ENCODE assay signal across 40 cellular contexts in the genomic region with DNA sequence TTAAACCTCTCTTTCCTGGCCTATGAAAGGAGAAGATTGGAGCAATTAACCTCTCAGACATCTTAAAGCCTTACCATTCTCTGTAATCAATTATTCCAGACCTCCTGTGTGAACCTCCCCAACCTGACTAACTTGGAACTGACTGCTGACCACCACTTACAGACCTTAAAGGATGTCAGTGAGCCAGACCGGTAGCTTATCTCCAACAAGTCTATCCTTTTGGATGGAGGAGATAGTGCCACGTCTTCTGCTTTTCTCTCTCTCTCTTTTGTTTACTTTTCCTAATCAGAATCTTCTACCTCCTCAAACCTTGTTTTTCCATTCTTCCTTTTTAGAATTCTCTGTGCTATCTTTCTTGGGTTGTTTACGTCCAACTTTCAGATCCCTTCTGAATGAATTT. TPM values are rescaled to one million over a fixed set of nuclear protein-coding genes. Genes with fewer than 3 reads are reported as not detected.
"Had no signal": no experiment of that assay in that cellular context is flagged by ENCODE, and none has a peak within 500 bp of the region (broad histone marks: within the 10 kb centered on the region; RNA-seq: fewer than 3 reads in every experiment).

No MANE protein-coding gene starts in this region.

- H3K27ac ChIP-seq: ascending aorta, breast epithelium, cardiac muscle cell, colonic mucosa, epithelial cell of prostate, esophagus squamous epithelium, gastroesophageal sphincter, heart right ventricle, hepatocyte, WERI-Rb-1 had no signal

- H3K36me3 ChIP-seq: ascending aorta, breast epithelium, cardiac muscle cell, colonic mucosa, esophagus squamous epithelium, gastroesophageal sphincter, heart right ventricle, WERI-Rb-1 had no signal

- H3K4me1 ChIP-seq: ascending aorta, breast epithelium, colonic mucosa, esophagus squamous epithelium had no signal

- H3K4me1 Mint-ChIP-seq: activated B cell treated with CpG ODN at 0.5 μM for 24 hours; activated CD8-positive, alpha-beta memory T cell treated with anti-CD3 and anti-CD28 coated beads, Interleukin-2, amount 10 ng/mL, durations not matched to agents 7 days and 5 days; activated naive CD4-positive, alpha-beta T cell treated with anti-CD3 and anti-CD28 coated beads, Interleukin-2, amount 10 ng/mL, durations not matched to agents 7 days and 5 days had no signal

- H3K4me2 ChIP-seq: hepatocyte had no signal

- H3K36me3 Mint-ChIP-seq: activated CD8-positive, alpha-beta memory T cell treated with anti-CD3 and anti-CD28 coated beads, Interleukin-2, amount 10 ng/mL, durations not matched to agents 7 days and 5 days; activated naive CD4-positive, alpha-beta T cell treated with anti-CD3 and anti-CD28 coated beads, Interleukin-2, amount 10 ng/mL, durations not matched to agents 7 days and 5 days; activated naive CD4-positive, alpha-beta T cell treated with anti-CD3 and anti-CD28 coated beads, Interleukin-2, amount 50 U/mL, for 72 hours; activated naive CD8-positive, alpha-beta T cell treated with anti-CD3 and anti-CD28 coated beads, Interleukin-2, amount 10 ng/mL, durations not matched to agents 7 days and 5 days; brain had no signal

- H2AFZ ChIP-seq: hepatocyte had no signal

- H3K4me3 Mint-ChIP-seq: activated B cell treated with CpG ODN at 0.5 μM for 24 hours; activated CD8-positive, alpha-beta memory T cell treated with anti-CD3 and anti-CD28 coated beads, Interleukin-2, amount 10 ng/mL, durations not matched to agents 7 days and 5 days; activated CD8-positive, alpha-beta T cell treated with anti-CD3 and anti-CD28 coated beads for 36 hours; activated naive CD4-positive, alpha-beta T cell treated with anti-CD3 and anti-CD28 coated beads, Interleukin-2, amount 10 ng/mL, durations not matched to agents 7 days and 5 days; activated naive CD8-positive, alpha-beta T cell treated with anti-CD3 and anti-CD28 coated beads, Interleukin-2, amount 10 ng/mL, durations not matched to agents 7 days and 5 days; activated T-cell treated with anti-CD3 and anti-CD28 coated beads, Interleukin-2, amount 50 U/mL, for 72 hours; brain; T-helper 17 cell; T-helper 2 cell treated with Interferon-gamma antibody and Interleukin-4, amounts not matched to agents 5 μg/mL and 100 μg/mL, for 36 hours had no signal

- DNase-seq: activated B cell treated with CpG ODN at 0.5 μM for 24 hours; activated CD4-positive, alpha-beta T cell treated with anti-CD3 and anti-CD28 coated beads for 48 hours; activated CD4-positive, alpha-beta T cell treated with anti-CD3 and anti-CD28 coated beads, Interleukin-2, amount 50 U/mL, for 1 hour; activated CD4-positive, alpha-beta T cell treated with anti-CD3 and anti-CD28 coated beads, Interleukin-2, amount 50 U/mL, for 48 hours; activated CD8-positive, alpha-beta memory T cell treated with anti-CD3 and anti-CD28 coated beads, Interleukin-2, amount 10 ng/mL, durations not matched to agents 7 days and 5 days; activated CD8-positive, alpha-beta memory T cell treated with anti-CD3 and anti-CD28 coated beads, Interleukin-2, amount 50 U/mL, for 4 hours; activated CD8-positive, alpha-beta T cell treated with anti-CD3 and anti-CD28 coated beads for 36 hours; activated gamma-delta T cell; activated naive CD4-positive, alpha-beta T cell; activated naive CD4-positive, alpha-beta T cell treated with anti-CD3 and anti-CD28 coated beads, Interleukin-2, amount 10 ng/mL, durations not matched to agents 7 days and 5 days; activated naive CD8-positive, alpha-beta T cell treated with anti-CD3 and anti-CD28 coated beads, Interleukin-2, amount 10 ng/mL, durations not matched to agents 7 days and 5 days; activated T-cell treated with anti-CD3 and anti-CD28 coated beads, Interleukin-2, amount 50 U/mL, for 1 hour; activated T-cell treated with anti-CD3 and anti-CD28 coated beads, Interleukin-2, amount 50 U/mL, for 72 hours; central memory CD4-positive, alpha-beta T cell; cerebellar nuclear complex; colonic mucosa; effector CD8-positive, alpha-beta T cell; esophagus squamous epithelium; foreskin melanocyte; heart right ventricle; T-helper 17 cell; T1000; WERI-Rb-1 had no signal

- H3K79me2 ChIP-seq: hepatocyte had no signal

- FAIRE-seq: endometrium, endothelial cell of umbilical vein had no signal

- H3K4me3 ChIP-seq: ascending aorta, breast epithelium, cardiac muscle cell, colonic mucosa, esophagus squamous epithelium, gastroesophageal sphincter, heart right ventricle, hepatocyte had no signal

- H3K27me3 ChIP-seq: ascending aorta, breast epithelium, cardiac muscle cell, colonic mucosa, esophagus squamous epithelium, gastroesophageal sphincter, heart right ventricle, hepatocyte had no signal

- ATAC-seq: activated CD4-positive, CD25-positive, alpha-beta regulatory T cell treated with anti-CD3 and anti-CD28 coated beads, Interleukin-2, amount 50 U/mL, for 24 hours; activated CD8-positive, alpha-beta memory T cell treated with anti-CD3 and anti-CD28 coated beads, Interleukin-2, amount 10 ng/mL, durations not matched to agents 7 days and 5 days; activated CD8-positive, alpha-beta T cell treated with anti-CD3 and anti-CD28 coated beads for 36 hours; activated naive CD4-positive, alpha-beta T cell treated with anti-CD3 and anti-CD28 coated beads, Interleukin-2, amount 50 U/mL, for 72 hours; activated T-cell treated with anti-CD3 and anti-CD28 coated beads, Interleukin-2, amount 50 U/mL, for 72 hours; gastroesophageal sphincter; heart right ventricle; T-helper 17 cell had no signal

- H3K27me3 Mint-ChIP-seq: activated B cell treated with CpG ODN at 0.5 μM for 24 hours; activated CD8-positive, alpha-beta memory T cell treated with anti-CD3 and anti-CD28 coated beads, Interleukin-2, amount 10 ng/mL, durations not matched to agents 7 days and 5 days; activated CD8-positive, alpha-beta T cell treated with anti-CD3 and anti-CD28 coated beads for 36 hours; activated naive CD4-positive, alpha-beta T cell treated with anti-CD3 and anti-CD28 coated beads, Interleukin-2, amount 10 ng/mL, durations not matched to agents 7 days and 5 days; activated naive CD8-positive, alpha-beta T cell treated with anti-CD3 and anti-CD28 coated beads, Interleukin-2, amount 10 ng/mL, durations not matched to agents 7 days and 5 days; brain; T-helper 17 cell had no signal

- H3K27ac Mint-ChIP-seq: activated B cell treated with CpG ODN at 0.5 μM for 24 hours; activated CD8-positive, alpha-beta memory T cell treated with anti-CD3 and anti-CD28 coated beads, Interleukin-2, amount 10 ng/mL, durations not matched to agents 7 days and 5 days; activated CD8-positive, alpha-beta T cell treated with anti-CD3 and anti-CD28 coated beads for 36 hours; activated naive CD4-positive, alpha-beta T cell treated with anti-CD3 and anti-CD28 coated beads, Interleukin-2, amount 10 ng/mL, durations not matched to agents 7 days and 5 days; activated naive CD4-positive, alpha-beta T cell treated with anti-CD3 and anti-CD28 coated beads, Interleukin-2, amount 50 U/mL, for 72 hours; activated naive CD8-positive, alpha-beta T cell treated with anti-CD3 and anti-CD28 coated beads, Interleukin-2, amount 10 ng/mL, durations not matched to agents 7 days and 5 days; activated T-cell treated with anti-CD3 and anti-CD28 coated beads, Interleukin-2, amount 50 U/mL, for 72 hours; brain; T-helper 17 cell; T-helper 2 cell treated with Interferon-gamma antibody and Interleukin-4, amounts not matched to agents 5 μg/mL and 100 μg/mL, for 36 hours had no signal

- H3K9me3 Mint-ChIP-seq: activated CD8-positive, alpha-beta T cell treated with anti-CD3 and anti-CD28 coated beads for 36 hours; activated naive CD4-positive, alpha-beta T cell treated with anti-CD3 and anti-CD28 coated beads, Interleukin-2, amount 10 ng/mL, durations not matched to agents 7 days and 5 days; brain; T-helper 2 cell treated with Interferon-gamma antibody and Interleukin-4, amounts not matched to agents 5 μg/mL and 100 μg/mL, for 36 hours had no signal

- H3K9me3 ChIP-seq: ascending aorta, breast epithelium, colonic mucosa, esophagus squamous epithelium, gastroesophageal sphincter, heart right ventricle had no signal

RNA-seq across cellular contexts. Expression of a gene that starts 57.2 kb away (rescaled TPM):
- total RNA-seq: activated B cell treated with CpG ODN at 0.5 μM for 24 hours; activated CD8-positive, alpha-beta memory T cell treated with anti-CD3 and anti-CD28 coated beads for 36 hours; activated CD8-positive, alpha-beta memory T cell treated with anti-CD3 and anti-CD28 coated beads, Interleukin-2, amount 10 ng/mL, durations not matched to agents 7 days and 5 days; activated CD8-positive, alpha-beta T cell treated with anti-CD3 and anti-CD28 coated beads for 36 hours; activated naive CD4-positive, alpha-beta T cell treated with anti-CD3 and anti-CD28 coated beads, Interleukin-2, amount 50 U/mL, for 72 hours; activated naive CD8-positive, alpha-beta T cell treated with anti-CD3 and anti-CD28 coated beads, Interleukin-2, amount 10 ng/mL, durations not matched to agents 7 days and 5 days; activated T-cell treated with anti-CD3 and anti-CD28 coated beads, Interleukin-2, amount 50 U/mL, for 72 hours; dermis microvascular lymphatic vessel endothelial cell; endothelial cell of umbilical vein; fibroblast of lung; fibroblast of villous mesenchyme; glomerular endothelial cell; T-helper 17 cell had no signal
- polyA plus RNA-seq: endothelial cell of umbilical vein, fibroblast of lung had no signal
